8 cellular contexts compared by ENCODE assay signal in genomic region chrX:118839334-118839958, GRCh38. TPM values are rescaled to one million over a fixed set of nuclear protein-coding genes. Genes with fewer than 3 reads are reported as not detected.
A peak's percentile ranks its signal among the peaks of the same experiment; 100 is the strongest.
DNase-seq lines count a peak whose midpoint lies in the region; ATAC-seq and TF ChIP-seq lines count a peak whose summit lies in the region.

No MANE protein-coding gene starts in this region.

- ATAC-seq in HG03045 (IDR thresholded peaks at IDR 0.05; ENCODE audit: unreplicated experiment): peak; percentile 66
- ATAC-seq in natural killer cell treated with Interleukin-12 subunit alpha and Interleukin-12 subunit beta and Interleukin-15 and Interleukin-18, amount 100 ng/mL, for 72 hours: peak; percentile 90 to 93
- no peak for ATAC-seq in HG03039 (IDR thresholded peaks at IDR 0.05; ENCODE audit: unreplicated experiment)

- H3K4me3 ChIP-seq in fibroblast of villous mesenchyme (ENCODE audit: low read depth, low read length): peak overlapping the region; percentile 53

- DNase-seq in GM04504 (ENCODE audit: low read depth) (peak; percentile 3), OCI-M2 (lab: John Stamatoyannopoulos, UW; ENCODE audit: unreplicated experiment) (peak; percentile 2), fibroblast of villous mesenchyme (ENCODE audit: low read depth) (peak; percentile 32)
- peak; percentile 34 for DNase-seq in activated T-helper 9 cell treated with anti-CD3 and anti-CD28 coated beads, Interleukin-2, amount 50 U/mL, for 16 hours (ENCODE audit: low read depth)
- peak; percentile 84 for DNase-seq in natural killer cell treated with Interleukin-12 subunit alpha and Interleukin-12 subunit beta and Interleukin-15 and Interleukin-18, amount 100 ng/mL, for 72 hours (ENCODE audit: low spot score)
- peak; percentile 49 for DNase-seq in stimulated activated naive CD4-positive, alpha-beta T cell treated with Interleukin-2 at 50 U/mL for 16 hours (lab: John Stamatoyannopoulos, UW)

- H3K9me3 Mint-ChIP-seq in natural killer cell treated with Interleukin-12 subunit alpha and Interleukin-12 subunit beta and Interleukin-15 and Interleukin-18, amount 100 ng/mL, for 72 hours: no peaks in the 10 kb centered on the region

- TF ChIP-seq CTCF in fibroblast of villous mesenchyme (IDR thresholded peaks at IDR 0.05; ENCODE audit: insufficient read depth, low read depth, low read length): peak; percentile 53

- no peaks in the 10 kb centered on the region for H3K4me1 Mint-ChIP-seq in natural killer cell treated with Interleukin-12 subunit alpha and Interleukin-12 subunit beta and Interleukin-15 and Interleukin-18, amount 100 ng/mL, for 72 hours (ENCODE audit: low read depth in 2 of 2)

- H3K27ac Mint-ChIP-seq in natural killer cell treated with Interleukin-12 subunit alpha and Interleukin-12 subunit beta and Interleukin-15 and Interleukin-18, amount 100 ng/mL, for 72 hours: no peak overlapping the region

- H3K4me3 Mint-ChIP-seq in natural killer cell treated with Interleukin-12 subunit alpha and Interleukin-12 subunit beta and Interleukin-15 and Interleukin-18, amount 100 ng/mL, for 72 hours: peak overlapping the region; percentile 58

- peaks cover 9 to 14% of the 10 kb centered on the region in 2 donors for H3K27me3 Mint-ChIP-seq in natural killer cell treated with Interleukin-12 subunit alpha and Interleukin-12 subunit beta and Interleukin-15 and Interleukin-18, amount 100 ng/mL, for 72 hours

- no peaks in the 10 kb centered on the region for H3K36me3 Mint-ChIP-seq in natural killer cell treated with Interleukin-12 subunit alpha and Interleukin-12 subunit beta and Interleukin-15 and Interleukin-18, amount 100 ng/mL, for 72 hours

RNA-seq across cellular contexts. Expression of gene ZCCHC12, which starts 15.8 kb away (rescaled TPM):
- total RNA-seq in fibroblast of villous mesenchyme: under 0.01 TPM in 1 of 2 replicates, not detected in the other
- not detected for total RNA-seq in natural killer cell treated with Interleukin-12 subunit alpha and Interleukin-12 subunit beta and Interleukin-15 and Interleukin-18, amount 100 ng/mL, for 72 hours

Comparison
In these comparisons a context has a peak if more than half of its experiments do, and no peak if none do; other contexts are left out.
1. DNase-seq: peak in every context shown above with its lines; median percentile 84 in natural killer cell treated with Interleukin-12 subunit alpha and Interleukin-12 subunit beta and Interleukin-15 and Interleukin-18, amount 100 ng/mL, for 72 hours; 49 in stimulated activated naive CD4-positive, alpha-beta T cell treated with Interleukin-2 at 50 U/mL for 16 hours; 34 in activated T-helper 9 cell treated with anti-CD3 and anti-CD28 coated beads, Interleukin-2, amount 50 U/mL, for 16 hours; 32 in fibroblast of villous mesenchyme; 3 in GM04504; 2 in OCI-M2.